8 cellular contexts compared by ENCODE assay signal in the genomic region with DNA sequence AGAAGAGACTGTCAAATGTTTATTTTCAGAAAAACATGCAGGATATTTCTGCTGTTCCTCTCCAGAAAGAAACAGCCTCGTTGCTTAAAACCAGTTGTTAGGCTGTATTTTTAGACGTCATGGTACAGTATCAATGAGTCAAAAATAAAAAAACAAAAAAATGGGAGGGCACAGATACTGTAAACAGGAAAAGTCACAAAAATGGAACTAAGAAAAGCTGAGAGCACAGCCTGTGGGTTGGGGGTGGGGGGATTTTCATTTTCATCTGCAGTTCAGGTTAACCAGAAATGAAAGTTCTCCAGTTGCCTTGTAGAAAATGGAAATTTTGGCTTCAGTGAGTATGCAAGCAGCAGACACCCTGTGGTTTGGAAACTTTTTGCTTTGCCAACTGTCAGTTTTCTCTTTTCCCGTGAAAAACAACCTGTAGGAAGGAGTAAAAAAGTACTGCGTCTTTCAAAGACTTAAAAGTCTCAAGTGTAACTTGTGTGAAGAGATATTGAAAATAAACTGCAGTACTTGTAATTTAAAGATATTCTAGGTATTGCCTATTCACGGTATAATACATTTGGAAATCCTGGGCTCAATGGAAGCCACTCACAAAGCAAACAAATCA. TPM values are rescaled to one million over a fixed set of nuclear protein-coding genes. Genes with fewer than 3 reads are reported as not detected.
DNase-seq lines count a peak whose midpoint lies in the region; ATAC-seq and TF ChIP-seq lines count a peak whose summit lies in the region.

No MANE protein-coding gene starts in this region.

- no peak for TF ChIP-seq POLR2A in stomach (IDR thresholded peaks at IDR 0.05)
- no peak for TF ChIP-seq POLR2A in esophagus squamous epithelium (IDR thresholded peaks at IDR 0.05)

- peak overlapping the region; percentile 79 for H3K27ac Mint-ChIP-seq in activated CD4-positive, alpha-beta T cell treated with anti-CD3 and anti-CD28 coated beads, Interleukin-2, amount 10 ng/mL, durations not matched to agents 7 days and 5 days
- peak overlapping the region in 9 of 10 donors; percentile 63 to 90 (median 73) for H3K27ac Mint-ChIP-seq in naive thymus-derived CD8-positive, alpha-beta T cell

- no peaks in the 10 kb centered on the region for H3K27me3 Mint-ChIP-seq in activated CD4-positive, alpha-beta T cell treated with anti-CD3 and anti-CD28 coated beads, Interleukin-2, amount 10 ng/mL, durations not matched to agents 7 days and 5 days
- no peaks in the 10 kb centered on the region for H3K27me3 Mint-ChIP-seq in naive thymus-derived CD8-positive, alpha-beta T cell

- H3K27me3 ChIP-seq in stomach = no peaks in the 10 kb centered on the region
- no peaks in the 10 kb centered on the region for H3K27me3 ChIP-seq in esophagus squamous epithelium

- H3K9me3 Mint-ChIP-seq in activated CD4-positive, alpha-beta T cell treated with anti-CD3 and anti-CD28 coated beads, Interleukin-2, amount 10 ng/mL, durations not matched to agents 7 days and 5 days = no peaks in the 10 kb centered on the region
- H3K9me3 Mint-ChIP-seq in naive thymus-derived CD8-positive, alpha-beta T cell = no peaks in the 10 kb centered on the region

- TF ChIP-seq CTCF in stomach (IDR thresholded peaks at IDR 0.05) = no peak
- no peak for TF ChIP-seq CTCF in esophagus squamous epithelium (IDR thresholded peaks at IDR 0.05)

- peaks cover 39% of the 10 kb centered on the region for H3K4me1 Mint-ChIP-seq in activated CD4-positive, alpha-beta T cell treated with anti-CD3 and anti-CD28 coated beads, Interleukin-2, amount 10 ng/mL, durations not matched to agents 7 days and 5 days
- H3K4me1 Mint-ChIP-seq in naive thymus-derived CD8-positive, alpha-beta T cell = peaks cover 2 to 44% (median 33%) of the 10 kb centered on the region in 4 donors

- POLR2A ChIA-PET in activated CD4-positive, alpha-beta T cell treated with anti-CD3 and anti-CD28 coated beads, Interleukin-2, amount 10 ng/mL, durations not matched to agents 7 days and 5 days (lab: Charles Lee) = no interaction called here
- POLR2A ChIA-PET in naive thymus-derived CD8-positive, alpha-beta T cell (lab: Charles Lee) = no interaction called here

- no peak for TF ChIP-seq EP300 in stomach (IDR thresholded peaks at IDR 0.05)

- intact Hi-C loops in stomach (cut with DNase I; ENCODE audit: low total_unique reads) = no loop called here
- intact Hi-C loops in esophagus squamous epithelium (cut with DNase I) = no loop called here

- no peaks in the 10 kb centered on the region for H3K36me3 Mint-ChIP-seq in activated CD4-positive, alpha-beta T cell treated with anti-CD3 and anti-CD28 coated beads, Interleukin-2, amount 10 ng/mL, durations not matched to agents 7 days and 5 days (ENCODE audit: low read depth)
- H3K36me3 Mint-ChIP-seq in naive thymus-derived CD8-positive, alpha-beta T cell = no peaks in the 10 kb centered on the region

- H3K4me1 ChIP-seq in stomach = peaks cover 0 to 13% (median 7%) of the 10 kb centered on the region in 4 donors
- peaks cover 0 to 18% (median 0%) of the 10 kb centered on the region in 3 donors for H3K4me1 ChIP-seq in esophagus squamous epithelium

- H3K9me3 ChIP-seq in stomach (no peaks in the 10 kb centered on the region), esophagus squamous epithelium (no peaks in the 10 kb centered on the region)

- peak; percentile 62 for DNase-seq in activated CD4-positive, alpha-beta T cell treated with anti-CD3 and anti-CD28 coated beads, Interleukin-2, amount 10 ng/mL, durations not matched to agents 7 days and 5 days
- peak in 4 of 10 donors; percentile 3 to 43 (median 24) for DNase-seq in naive thymus-derived CD8-positive, alpha-beta T cell
- DNase-seq in SIG-M5 treated with dmso at 0.1 percent for 504 hours (lab: John Stamatoyannopoulos, UW; ENCODE audit: unreplicated experiment) (no peak), stomach (no peak), esophagus squamous epithelium (lab: John Stamatoyannopoulos, UW) (no peak)
- DNase-seq in effector CD4-positive, alpha-beta T cell = no peak

- H3K36me3 ChIP-seq in stomach (no peaks in the 10 kb centered on the region), esophagus squamous epithelium (no peaks in the 10 kb centered on the region)

- WGBS in stomach, 5 donors = 44 to 66% (median 63%) methylated on average over 5 of the region's 5 CpGs
- 46 to 61% methylated on average over 5 of the region's 5 CpGs for WGBS in esophagus squamous epithelium, 2 donors

- H3K4me3 Mint-ChIP-seq in activated CD4-positive, alpha-beta T cell treated with anti-CD3 and anti-CD28 coated beads, Interleukin-2, amount 10 ng/mL, durations not matched to agents 7 days and 5 days = peak overlapping the region; percentile 45
- peak overlapping the region in 9 of 10 donors; percentile 36 to 78 (median 65) for H3K4me3 Mint-ChIP-seq in naive thymus-derived CD8-positive, alpha-beta T cell

- H3K27ac ChIP-seq in stomach (peak overlapping the region in 1 of 5 donors; percentile 1), esophagus squamous epithelium (peak overlapping the region in 2 of 4 donors; percentile 3 to 34)

- H3K4me3 ChIP-seq in stomach (no peak overlapping the region), esophagus squamous epithelium (peak overlapping the region in 1 of 4 donors; percentile 31)

- peak; percentile 92 for ATAC-seq in GM19035 (IDR thresholded peaks at IDR 0.05; ENCODE audit: unreplicated experiment)
- ATAC-seq in HG02973 (IDR thresholded peaks at IDR 0.05; ENCODE audit: unreplicated experiment) = peak; percentile 90
- ATAC-seq in naive thymus-derived CD8-positive, alpha-beta T cell = peak; percentile 35 to 77

- CTCF ChIA-PET in activated CD4-positive, alpha-beta T cell treated with anti-CD3 and anti-CD28 coated beads, Interleukin-2, amount 10 ng/mL, durations not matched to agents 7 days and 5 days (lab: Charles Lee) = interaction anchor here (1.0 to 1.7 kb wide), 4 partner anchors 9 to 165 kb away, joined by 3 to 5 read pairs (median 4); no protein-coding TSS in a partner anchor

RNA-seq across cellular contexts. Expression of a gene that starts 59.0 kb away (rescaled TPM):
- total RNA-seq in activated CD4-positive, alpha-beta T cell treated with anti-CD3 and anti-CD28 coated beads, Interleukin-2, amount 10 ng/mL, durations not matched to agents 7 days and 5 days = 1 to 10 TPM; 6.9 to 8.2 TPM
- under 1 TPM; 0.26 to 0.27 TPM for total RNA-seq in naive thymus-derived CD8-positive, alpha-beta T cell
- under 1 TPM; 0.15 to 0.39 (median 0.36) TPM for polyA plus RNA-seq in naive thymus-derived CD8-positive, alpha-beta T cell
- total RNA-seq in stomach (10 to 100 TPM in 4 of 5 donors, 1 to 10 TPM in 1; 5.3 to 35.6 (median 28.8) TPM), esophagus squamous epithelium (10 to 100 TPM; 37.5 to 66.2 (median 62.5) TPM)
- polyA plus RNA-seq in stomach = 10 to 100 TPM in 1 of 3 donors, 1 to 10 TPM in 2; 5.2 to 17.7 (median 8.2) TPM

Comparison
In these comparisons a context has a peak if more than half of its experiments do, and no peak if none do; other contexts are left out.
1. RNA of a gene that starts 59.0 kb away (total RNA-seq): 37.5 to 66.2 TPM in esophagus squamous epithelium, 5.3 to 35.6 TPM in stomach and 6.9 to 8.2 TPM in activated CD4-positive, alpha-beta T cell treated with anti-CD3 and anti-CD28 coated beads, Interleukin-2, amount 10 ng/mL, durations not matched to agents 7 days and 5 days; 0.26 to 0.27 TPM in naive thymus-derived CD8-positive, alpha-beta T cell; every median in the first group is over 4 times any median in the second.
2. Peak in every context shown above with its lines, with median percentiles within 50 percentile points of each other: ATAC-seq.